Comparison of ENCODE assay signal across 24 cellular contexts in the genomic region with DNA sequence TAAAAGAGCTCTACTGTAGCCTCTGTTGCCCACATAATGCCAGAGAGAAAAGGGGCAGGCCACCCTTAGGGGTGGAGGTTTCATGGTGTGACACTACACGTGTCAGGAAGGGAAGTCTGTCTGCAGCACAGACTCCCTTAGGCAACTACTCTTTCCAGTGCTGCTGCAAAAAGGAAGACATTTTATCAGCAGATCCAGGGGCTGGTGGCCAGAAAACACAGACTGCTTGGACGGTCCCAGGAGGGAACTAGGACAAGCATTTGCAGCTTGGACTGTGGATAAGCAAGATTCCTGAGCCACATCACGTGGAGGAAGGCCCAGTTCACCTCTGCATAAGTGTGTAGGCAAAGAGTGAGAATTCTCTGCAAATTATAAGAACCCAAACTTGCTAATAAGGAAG.
"Had no signal": no experiment of that assay in that cellular context is flagged by ENCODE, and none has a peak within 500 bp of the region (broad histone marks: within the 10 kb centered on the region; RNA-seq: fewer than 3 reads in every experiment).

No MANE protein-coding gene starts in this region.

- H3K4me3 ChIP-seq: gastrocnemius medialis, heart right ventricle, left lung, lung, psoas muscle, stomach, thoracic aorta, transverse colon had no signal

- H3K9me3 ChIP-seq: gastrocnemius medialis, left lung, neutrophil, psoas muscle, thoracic aorta, transverse colon had no signal

- DNase-seq: cortex of kidney; effector memory CD4-positive, alpha-beta T cell; gastrocnemius medialis; hypothalamus; kidney glomerular epithelial cell; left lung; mesendoderm; naive thymus-derived CD4-positive, alpha-beta T cell; nephron progenitor cell; psoas muscle; retina; small intestine; stimulated activated CD4-positive, alpha-beta T cell treated with anti-CD3 and anti-CD28 coated beads, Interleukin-12 subunit alpha, Interleukin-12 subunit beta, amount 100 ng/mL, for 4 hours; stimulated activated naive CD4-positive, alpha-beta T cell; stomach; substantia nigra; transverse colon had no signal

- FAIRE-seq: endometrium, islet of Langerhans, small intestine had no signal

- ATAC-seq: esophagus mucosa; gastrocnemius medialis; left lung; naive thymus-derived CD4-positive, alpha-beta T cell; psoas muscle had no signal

- H3K27me3 ChIP-seq: gastrocnemius medialis, left lung, neutrophil had no signal

- H3K27ac ChIP-seq: gastrocnemius medialis, heart right ventricle, left lung, neutrophil, psoas muscle, stomach, thoracic aorta, transverse colon had no signal

- H3K36me3 ChIP-seq: gastrocnemius medialis, heart right ventricle, left lung, neutrophil, stomach, thoracic aorta, transverse colon had no signal

- H3K4me1 ChIP-seq: gastrocnemius medialis, left lung, psoas muscle, stomach, transverse colon had no signal
